28 cellular contexts compared by ENCODE assay signal in the genomic region with DNA sequence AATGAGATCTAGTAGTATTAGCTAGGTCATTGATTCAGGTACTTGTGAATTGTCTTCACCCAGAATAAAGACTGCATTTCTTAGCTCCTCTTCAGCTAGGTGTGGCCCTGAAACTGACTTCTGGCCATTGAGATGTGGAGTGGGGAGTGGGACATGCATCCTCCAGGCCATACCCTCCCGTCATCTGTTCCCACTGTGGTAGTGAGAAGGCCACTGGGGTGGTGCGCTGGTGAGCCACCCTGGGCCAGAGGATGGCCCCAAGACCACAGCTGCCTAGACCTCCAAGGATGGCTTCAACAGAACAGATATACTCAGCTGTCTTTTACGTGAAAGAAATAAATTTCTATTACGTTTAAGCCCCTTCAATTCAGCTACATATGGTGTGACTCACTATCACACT.
"Had no signal": no experiment of that assay in that cellular context is flagged by ENCODE, and none has a peak within 500 bp of the region (broad histone marks: within the 10 kb centered on the region; RNA-seq: fewer than 3 reads in every experiment).

No MANE protein-coding gene starts in this region.

- H3K4me1 Mint-ChIP-seq: immature natural killer cell; naive thymus-derived CD8-positive, alpha-beta T cell had no signal

- H3K27me3 Mint-ChIP-seq: progenitor cell of endocrine pancreas, type B pancreatic cell had no signal

- H3K9me3 ChIP-seq: lower lobe of right lung, neutrophil, suprapubic skin, thoracic aorta, tibial artery, vagina had no signal

- H3K4me1 ChIP-seq: left lung, lower lobe of right lung, suprapubic skin, tibial artery, vagina had no signal

- H3K4me3 Mint-ChIP-seq: immature natural killer cell; naive thymus-derived CD8-positive, alpha-beta T cell; nephron; neural crest cell; stimulated activated naive CD8-positive, alpha-beta T cell treated with anti-CD3 and anti-CD28 coated beads, Interleukin-15, Interleukin-2, amounts not matched to agents 100 ng/mL and 50 ng/mL, for 24 hours; type B pancreatic cell had no signal

- H3K27ac Mint-ChIP-seq: immature natural killer cell; naive thymus-derived CD8-positive, alpha-beta T cell; progenitor cell of endocrine pancreas; stimulated activated naive CD8-positive, alpha-beta T cell treated with anti-CD3 and anti-CD28 coated beads, Interleukin-15, Interleukin-2, amounts not matched to agents 100 ng/mL and 50 ng/mL, for 24 hours had no signal

- DNase-seq: hypothalamus; immature natural killer cell; kidney; left colon; left lung; lower lobe of right lung; mammary epithelial cell; mesenchymal stem cell; naive thymus-derived CD8-positive, alpha-beta T cell; occipital lobe; ovary; right cardiac atrium; stimulated activated CD4-positive, alpha-beta T cell treated with anti-CD3 and anti-CD28 coated beads, Interleukin-12 subunit alpha, Interleukin-12 subunit beta, amount 100 ng/mL, for 4 hours; stimulated activated CD4-positive, alpha-beta T cell treated with anti-CD3 and anti-CD28 coated beads, Interleukin-15, amount 100 ng/mL, for 24 hours; stimulated activated CD4-positive, alpha-beta T cell treated with anti-CD3 and anti-CD28 coated beads, Interleukin-2, amount 100 ng/mL, for 24 hours; stimulated activated CD4-positive, alpha-beta T cell treated with anti-CD3 and anti-CD28 coated beads, Interleukin-4, amount 100 ng/mL, for 1 hour; stimulated activated naive CD4-positive, alpha-beta T cell; tibial artery had no signal

- H3K27ac ChIP-seq: left lung, lower lobe of right lung, neutrophil, ovary, skin epidermis, suprapubic skin, thoracic aorta, tibial artery, vagina had no signal

- H3K36me3 ChIP-seq: left lung, lower lobe of right lung, neutrophil, ovary, suprapubic skin, thoracic aorta, tibial artery, vagina had no signal

- H3K4me3 ChIP-seq: left lung, lower lobe of right lung, ovary, skin epidermis, suprapubic skin, thoracic aorta, tibial artery, vagina had no signal

- H3K27me3 ChIP-seq: left lung, neutrophil, ovary, suprapubic skin, tibial artery, vagina had no signal

- FAIRE-seq: kidney had no signal
